In genomic region chr1:32651461-32652073, GRCh38 we compare ENCODE assay signal across 8 cellular contexts. TPM values are rescaled to one million over a fixed set of nuclear protein-coding genes. Genes with fewer than 3 reads are reported as not detected.
DNase-seq lines count a peak whose midpoint lies in the region; ATAC-seq and TF ChIP-seq lines count a peak whose summit lies in the region.

No MANE protein-coding gene starts in this region.

- peak overlapping the region; percentile 95 to 96 for H3K4me3 Mint-ChIP-seq in activated T-cell treated with anti-CD3 and anti-CD28 coated beads, Interleukin-2, amount 50 U/mL, for 72 hours
- peak overlapping the region; percentile 91 to 95 (median 93) for H3K4me3 Mint-ChIP-seq in brain

- intact Hi-C loops in tibial artery (cut with DNase I; ENCODE audit: low total_unique reads), result loop anchor here (5.0 kb wide), 1 partner anchor 41 kb away; no protein-coding TSS in a partner anchor

- peak overlapping the region; percentile 69 to 74 for H3K4me3 ChIP-seq in tibial artery

- H3K27ac Mint-ChIP-seq in activated T-cell treated with anti-CD3 and anti-CD28 coated beads, Interleukin-2, amount 50 U/mL, for 72 hours, result peak overlapping the region; percentile 100
- H3K27ac Mint-ChIP-seq in brain, result peak overlapping the region; percentile 100

- no peaks in the 10 kb centered on the region for H3K27me3 Mint-ChIP-seq in activated T-cell treated with anti-CD3 and anti-CD28 coated beads, Interleukin-2, amount 50 U/mL, for 72 hours (ENCODE audit: low read depth)
- H3K27me3 Mint-ChIP-seq in brain, result peaks cover 7% of the 10 kb centered on the region

- H3K36me3 Mint-ChIP-seq in activated T-cell treated with anti-CD3 and anti-CD28 coated beads, Interleukin-2, amount 50 U/mL, for 72 hours (ENCODE audit: insufficient read depth in 2 of 2), result peaks cover 19 to 41% of the 10 kb centered on the region in 2 donors
- peaks cover 64% of the 10 kb centered on the region for H3K36me3 Mint-ChIP-seq in brain

- peaks cover 63% of the 10 kb centered on the region for H3K4me1 Mint-ChIP-seq in activated T-cell treated with anti-CD3 and anti-CD28 coated beads, Interleukin-2, amount 50 U/mL, for 72 hours (ENCODE audit: low read depth)
- peaks cover 81% of the 10 kb centered on the region for H3K4me1 Mint-ChIP-seq in brain

- H3K36me3 ChIP-seq in tibial artery, result peaks cover 8 to 31% (median 18%) of the 10 kb centered on the region in 3 donors

- TF ChIP-seq CTCF in brain (conservative IDR thresholded peaks at IDR 0.05) (no peak), tibial artery (IDR thresholded peaks at IDR 0.05) (no peak)

- peak overlapping the region; percentile 91 to 95 for H3K27ac ChIP-seq in tibial artery

- no peaks in the 10 kb centered on the region for H3K27me3 ChIP-seq in tibial artery

- no peak for DNase-seq in activated T-cell treated with anti-CD3 and anti-CD28 coated beads, Interleukin-2, amount 50 U/mL, for 72 hours
- DNase-seq in activated T-cell treated with anti-CD3 and anti-CD28 coated beads, Interleukin-2, amount 50 U/mL, for 48 hours, result no peak
- DNase-seq in left kidney (ENCODE audit: low read depth, low spot score) (peak; percentile 3), tibial artery (no peak), occipital lobe (lab: John Stamatoyannopoulos, UW) (no peak)
- no peak for DNase-seq in stimulated activated CD4-positive, alpha-beta T cell treated with anti-CD3 and anti-CD28 coated beads, Interleukin-4, amount 100 ng/mL, for 4 hours

- no peaks in the 10 kb centered on the region for H3K9me3 Mint-ChIP-seq in activated T-cell treated with anti-CD3 and anti-CD28 coated beads, Interleukin-2, amount 50 U/mL, for 72 hours
- no peaks in the 10 kb centered on the region for H3K9me3 Mint-ChIP-seq in brain

- no peaks in the 10 kb centered on the region for H3K9me3 ChIP-seq in tibial artery

- ATAC-seq in activated T-cell treated with anti-CD3 and anti-CD28 coated beads, Interleukin-2, amount 50 U/mL, for 72 hours (replicated peaks in 1 of 2), result peak in 1 of 2 donors; percentile 0
- peak; percentile 1 for ATAC-seq in HG03469 (IDR thresholded peaks at IDR 0.05; ENCODE audit: unreplicated experiment)

- peaks cover 0 to 63% (median 36%) of the 10 kb centered on the region in 4 donors for H3K4me1 ChIP-seq in tibial artery

RNA-seq across cellular contexts. Expression of gene RBBP4, which starts 0.6 kb away (rescaled TPM):
- 100 to 1,000 TPM; 252 to 274 TPM for total RNA-seq in activated T-cell treated with anti-CD3 and anti-CD28 coated beads, Interleukin-2, amount 50 U/mL, for 72 hours
- polyA plus RNA-seq in brain (ENCODE audit: insufficient read depth, low read depth, low replicate concordance), result 166 TPM
- total RNA-seq in occipital lobe, result 212 TPM

RNA-seq across cellular contexts. Expression of gene ZBTB8OS, which starts 1.2 kb away (rescaled TPM):
- 10 to 100 TPM; 61.2 to 77.4 TPM for total RNA-seq in activated T-cell treated with anti-CD3 and anti-CD28 coated beads, Interleukin-2, amount 50 U/mL, for 72 hours
- 26.6 TPM for polyA plus RNA-seq in brain (ENCODE audit: insufficient read depth, low read depth, low replicate concordance)
- 21.7 TPM for total RNA-seq in occipital lobe

RNA-seq across cellular contexts. Expression of gene SYNC, which starts 51.0 kb away (rescaled TPM):
- not detected for total RNA-seq in activated T-cell treated with anti-CD3 and anti-CD28 coated beads, Interleukin-2, amount 50 U/mL, for 72 hours
- 1.9 TPM for polyA plus RNA-seq in brain (ENCODE audit: insufficient read depth, low read depth, low replicate concordance)
- 4.1 TPM for total RNA-seq in occipital lobe
